ENCODE assay signal across 8 cellular contexts in the genomic region with DNA sequence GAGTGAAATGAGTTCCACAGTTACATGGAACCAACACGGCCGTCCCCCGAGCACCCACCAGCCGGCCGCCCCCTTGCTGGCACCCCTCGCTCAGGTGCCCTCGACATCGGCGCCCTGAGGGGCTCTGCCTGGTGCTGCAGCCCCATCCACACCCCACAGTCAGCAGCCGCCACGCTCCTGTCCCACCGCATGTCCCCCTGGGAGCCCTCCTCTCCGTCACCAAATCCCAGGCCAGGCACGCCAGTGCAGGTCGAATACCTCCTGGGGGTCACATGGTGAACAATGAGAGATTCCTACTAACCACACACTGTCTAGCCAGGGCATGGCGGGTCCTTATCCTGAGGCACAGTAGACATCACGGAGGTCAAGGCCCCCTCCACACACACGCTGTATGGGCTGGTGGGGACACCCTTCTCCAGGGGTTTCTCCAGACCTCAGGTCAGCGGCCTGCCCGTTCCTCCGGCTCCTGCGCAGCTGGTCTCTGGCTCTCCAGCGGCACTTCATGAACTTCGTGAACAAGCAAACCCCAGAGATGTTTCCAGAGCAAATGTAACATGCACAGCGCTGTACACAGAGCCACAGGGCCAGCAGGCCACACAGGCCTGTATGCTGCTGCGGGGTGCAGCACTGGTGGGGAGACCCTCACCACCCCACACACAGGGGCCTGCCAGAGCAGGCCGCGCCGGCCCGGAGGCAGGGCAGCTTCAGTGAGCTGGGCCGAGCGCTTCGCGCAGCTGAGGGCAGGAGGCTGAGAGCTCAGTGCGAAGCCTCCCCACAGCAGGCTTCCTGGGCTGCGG. TPM values are rescaled to one million over a fixed set of nuclear protein-coding genes. Genes with fewer than 3 reads are reported as not detected.
A peak's percentile ranks its signal among the peaks of the same experiment; 100 is the strongest.
DNase-seq lines count a peak whose midpoint lies in the region; ATAC-seq and TF ChIP-seq lines count a peak whose summit lies in the region.
"Had no signal": no experiment of that assay in that cellular context is flagged by ENCODE, and none has a peak within 500 bp of the region (broad histone marks: within the 10 kb centered on the region; RNA-seq: fewer than 3 reads in every experiment).

No MANE protein-coding gene starts in this region.

- H3K4me1 Mint-ChIP-seq in CD4-positive, alpha-beta T cell (ENCODE audit: low read depth) = peaks cover 15% of the 10 kb centered on the region
- peaks cover 18% of the 10 kb centered on the region for H3K4me1 Mint-ChIP-seq in central memory CD8-positive, alpha-beta T cell

- H3K4me3 ChIP-seq in DND-41 (ENCODE audit: low read depth in 1 of 2, low read length in 2 of 2) (no peak overlapping the region), osteoblast (ENCODE audit: insufficient read depth, low read length) (no peak overlapping the region)

- no peak overlapping the region for H3K27ac ChIP-seq in CD4-positive, alpha-beta T cell (ENCODE audit: low read depth, low read length)
- peak overlapping the region; percentile 66 for H3K27ac ChIP-seq in DND-41 (ENCODE audit: low read length)
- H3K27ac ChIP-seq in osteoblast (ENCODE audit: low read depth, low read length) = no peak overlapping the region

- H3K4me2 ChIP-seq in DND-41 (ENCODE audit: insufficient read depth, low read length) (peak overlapping the region; percentile 40), osteoblast (ENCODE audit: insufficient read depth, low read length) (no peak overlapping the region)

- POLR2A ChIA-PET in CD4-positive, alpha-beta T cell (lab: Charles Lee) = no interaction called here

- H4K20me1 ChIP-seq in DND-41 (ENCODE audit: insufficient read depth, low read length) (peaks cover 10% of the 10 kb centered on the region; the same call in 1 of the 2 replicates), osteoblast (ENCODE audit: insufficient read depth, low read length) (peaks cover 42% of the 10 kb centered on the region)

- 0 out of 2 replicates have a peak overlapping the region, but pooled peaks have one; percentile 6 for H3K9ac ChIP-seq in DND-41 (ENCODE audit: low read depth, low read length)

- no peaks in the 10 kb centered on the region for H3K27me3 Mint-ChIP-seq in CD4-positive, alpha-beta T cell
- no peaks in the 10 kb centered on the region for H3K27me3 Mint-ChIP-seq in central memory CD8-positive, alpha-beta T cell

- H3K36me3 ChIP-seq in DND-41 (ENCODE audit: insufficient read depth, low read length) = peaks cover 54% of the 10 kb centered on the region
- H3K36me3 ChIP-seq in osteoblast (ENCODE audit: insufficient read depth, low read length) = peaks cover 53% of the 10 kb centered on the region

- H3K79me2 ChIP-seq in DND-41 (ENCODE audit: insufficient read depth, low read length) = no peaks in the 10 kb centered on the region
- H3K79me2 ChIP-seq in osteoblast (ENCODE audit: insufficient read depth, low read length) = peaks cover 16% of the 10 kb centered on the region

- CTCF ChIA-PET in CD4-positive, alpha-beta T cell (lab: Charles Lee) = no interaction called here

- ATAC-seq in CD4-positive, alpha-beta T cell (ENCODE audit: poor library complexity) = no peak
- ATAC-seq in DND-41 (ENCODE audit: insufficient read depth, low read depth) = no peak; the same call in 2 of the 3 replicates
- ATAC-seq in central memory CD8-positive, alpha-beta T cell (replicated peaks; ENCODE audit: extremely low read depth, poor library complexity, severe bottlenecking) = no peak

- no peak for TF ChIP-seq CTCF in CD4-positive, alpha-beta T cell (IDR thresholded peaks at IDR 0.05)
- TF ChIP-seq CTCF in DND-41 (IDR thresholded peaks at IDR 0.05; ENCODE audit: borderline replicate concordance, extremely low read depth, low read length, poor library complexity, severe bottlenecking) = no peak
- TF ChIP-seq CTCF in osteoblast (IDR thresholded peaks at IDR 0.05; ENCODE audit: extremely low read depth, low read depth, low read length) = no peak

- H3K4me1 ChIP-seq in DND-41 (ENCODE audit: insufficient read depth, low read length) = peaks cover 23% of the 10 kb centered on the region
- H3K4me1 ChIP-seq in osteoblast (ENCODE audit: insufficient read depth, low read length) = no peaks in the 10 kb centered on the region

- peak overlapping the region; percentile 77 for H3K27ac Mint-ChIP-seq in CD4-positive, alpha-beta T cell
- peak overlapping the region; percentile 92 for H3K27ac Mint-ChIP-seq in central memory CD8-positive, alpha-beta T cell (ENCODE audit: low read depth)

- intact Hi-C loops in CD4-positive, alpha-beta T cell (cut with DNase I, micrococcal nuclease) = no loop called here

- H2AFZ ChIP-seq in DND-41 (ENCODE audit: low read depth, low read length) (no peak overlapping the region), osteoblast (ENCODE audit: low read length) (no peak overlapping the region)

- peak in 1 of 10 experiments; percentile 28 for DNase-seq in CD4-positive, alpha-beta T cell
- DNase-seq in DND-41 (no peak), osteoblast (ENCODE audit: insufficient read length, low spot score, missing footprints) (peak; percentile 69), GM19240 (ENCODE audit: insufficient read length, low spot score) (no peak), COLO668 (lab: John Stamatoyannopoulos, UW; ENCODE audit: unreplicated experiment) (no peak), C1 segment of cervical spinal cord (lab: John Stamatoyannopoulos, UW) (no peak)
- peak in 1 of 2 donors; percentile 10 for DNase-seq in central memory CD8-positive, alpha-beta T cell (ENCODE audit: low spot score in 2 of 2)
- DNase-seq: activated CD4-positive, CD25-positive, alpha-beta regulatory T cell had no signal

- H3K27me3 ChIP-seq in CD4-positive, alpha-beta T cell (ENCODE audit: control insufficient read depth, insufficient read depth, low read length) = no peaks in the 10 kb centered on the region
- no peaks in the 10 kb centered on the region for H3K27me3 ChIP-seq in DND-41 (ENCODE audit: insufficient read depth, low read length, poor library complexity)
- H3K27me3 ChIP-seq in osteoblast (ENCODE audit: insufficient read depth, low read length) = no peaks in the 10 kb centered on the region

- H3K9me3 ChIP-seq in CD4-positive, alpha-beta T cell (ENCODE audit: control insufficient read depth, low read length) = peaks cover under 1% of the 10 kb centered on the region
- H3K9me3 ChIP-seq in DND-41 (ENCODE audit: insufficient read depth, low read length, severe bottlenecking) (no peaks in the 10 kb centered on the region), osteoblast (ENCODE audit: low read depth, low read length) (no peaks in the 10 kb centered on the region)

- H3K4me3 Mint-ChIP-seq in CD4-positive, alpha-beta T cell = no peak overlapping the region
- peak overlapping the region; percentile 44 for H3K4me3 Mint-ChIP-seq in central memory CD8-positive, alpha-beta T cell

- peaks cover 46% of the 10 kb centered on the region for H3K36me3 Mint-ChIP-seq in CD4-positive, alpha-beta T cell (ENCODE audit: low read depth)
- peaks cover 24% of the 10 kb centered on the region for H3K36me3 Mint-ChIP-seq in central memory CD8-positive, alpha-beta T cell (ENCODE audit: insufficient read depth)

- H3K9me3 Mint-ChIP-seq in CD4-positive, alpha-beta T cell = no peaks in the 10 kb centered on the region
- peaks cover 2% of the 10 kb centered on the region for H3K9me3 Mint-ChIP-seq in central memory CD8-positive, alpha-beta T cell

RNA-seq across cellular contexts. Expression of a gene that starts 21.8 kb away (rescaled TPM):
- total RNA-seq in CD4-positive, alpha-beta T cell = 10 to 100 TPM; 56.6 to 57.2 TPM
- 35.8 and 39.2 TPM in 2 replicates for total RNA-seq in osteoblast
